ENCODE assay signal across 25 cellular contexts in the genomic region with DNA sequence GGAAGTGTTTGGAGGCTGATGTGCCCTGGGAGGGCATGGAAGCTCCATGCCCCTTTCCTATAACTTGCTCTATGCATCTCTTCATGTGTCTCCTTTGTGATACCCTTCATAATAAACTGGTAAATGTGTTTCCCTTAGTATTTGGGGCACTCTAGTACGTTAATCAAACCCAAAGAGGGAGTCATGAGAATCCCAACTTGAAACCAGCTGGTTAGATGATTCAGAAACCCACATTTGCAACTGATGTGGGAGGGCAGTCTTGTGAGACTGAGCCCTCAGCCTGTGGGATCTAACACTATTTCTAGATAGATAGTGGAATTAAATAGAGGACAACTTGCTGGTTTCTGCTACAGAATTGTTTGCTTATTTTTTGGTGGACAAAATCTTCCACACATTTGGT.
DNase-seq lines count a peak whose midpoint lies in the region; ATAC-seq lines count a peak whose summit lies in the region.
"Had no signal": no experiment of that assay in that cellular context is flagged by ENCODE, and none has a peak within 500 bp of the region (broad histone marks: within the 10 kb centered on the region; RNA-seq: fewer than 3 reads in every experiment).

No MANE protein-coding gene starts in this region.

- no peak for DNase-seq in activated CD4-positive, CD25-positive, alpha-beta regulatory T cell (lab: John Stamatoyannopoulos, UW)
- DNase-seq in OCI-M1 (lab: John Stamatoyannopoulos, UW) = peak; percentile 55
- peak; percentile 66 for DNase-seq in fibroblast of peridontal ligament (ENCODE audit: extremely low read depth)
- peak; percentile 23 for DNase-seq in superior temporal gyrus (ENCODE audit: extremely low spot score)
- no peak for DNase-seq in RKO (ENCODE audit: low spot score)
- no peak for DNase-seq in RPMI8226
- DNase-seq: activated CD4-positive, alpha-beta memory T cell treated with anti-CD3 and anti-CD28 coated beads, Interleukin-2, amount 10 ng/mL, durations not matched to agents 7 days and 5 days; activated CD4-positive, alpha-beta T cell treated with anti-CD3 and anti-CD28 coated beads for 1 hour; activated CD8-positive, alpha-beta memory T cell treated with anti-CD3 and anti-CD28 coated beads, Interleukin-2, amount 50 U/mL, for 4 hours; AML-193; anterior cingulate cortex; CD4-positive, alpha-beta memory T cell; heart right ventricle; naive B cell; NCI-H1092 treated with DMSO at 0.1 percent for 48 hours; NCI-H1694 treated with DMSO at 0.1 percent for 48 hours; NCI-H82; posterior cingulate gyrus; right cardiac atrium; Right ventricle myocardium superior; stimulated activated CD4-positive, alpha-beta T cell treated with anti-CD3 and anti-CD28 coated beads, Interleukin-1b, Interleukin-23, amount 100 ng/mL, for 48 hours; stomach had no signal

- peak; percentile 54 to 58 for ATAC-seq in activated CD4-positive, CD25-positive, alpha-beta regulatory T cell treated with anti-CD3 and anti-CD28 coated beads, Interleukin-2, amount 50 U/mL, for 24 hours
- no peak for ATAC-seq in GM19455 (IDR thresholded peaks at IDR 0.05; ENCODE audit: unreplicated experiment)
- ATAC-seq: heart right ventricle, right cardiac atrium, SK-N-SH treated with all-trans-retinoic acid at 6 μM for 48 hours had no signal

Comparison
In these comparisons a context has a peak if more than half of its experiments do, and no peak if none do; other contexts are left out.
1. DNase-seq: peak in OCI-M1 (single experiment), fibroblast of peridontal ligament (single experiment) and superior temporal gyrus (single experiment); none in activated CD4-positive, CD25-positive, alpha-beta regulatory T cell (0 of 4), RKO (single experiment) and RPMI8226 (single experiment).